1 cellular context compared by ENCODE assay signal in genomic region chr14:25042362-25043299, GRCh38.
A peak's percentile ranks its signal among the peaks of the same experiment; 100 is the strongest.
TF ChIP-seq lines count a peak whose summit lies in the region.

No MANE protein-coding gene starts in this region.

TF ChIP-seq in HepG2, 621 proteins besides CTCF, POLR2A, EP300 and RAD21 (continued from another document and continues in another):
- TF ChIP-seq TAF15 (IDR thresholded peaks at IDR 0.05; ENCODE audit: low read depth, low read length, poor library complexity, severe bottlenecking) (no peak), ZMYM4 (CRISPR knock-in tag; IDR thresholded peaks at IDR 0.05) (0 out of 2 replicates have a peak, but pooled peaks have one; percentile 39), ZNF747 (CRISPR knock-in tag; IDR thresholded peaks at IDR 0.05; ENCODE audit: borderline replicate concordance) (no peak), IRF9 (CRISPR knock-in tag; IDR thresholded peaks at IDR 0.05; ENCODE audit: borderline replicate concordance) (no peak), SMARCE1 (IDR thresholded peaks at IDR 0.05; ENCODE audit: borderline replicate concordance) (no peak), SNAPC2 (CRISPR knock-in tag; IDR thresholded peaks at IDR 0.05) (no peak), ZBTB44 (CRISPR knock-in tag; IDR thresholded peaks at IDR 0.05) (no peak), ZNF460 (CRISPR knock-in tag; IDR thresholded peaks at IDR 0.05; ENCODE audit: borderline replicate concordance) (no peak), SATB2 (CRISPR knock-in tag; IDR thresholded peaks at IDR 0.05) (no peak), ZNF276 (CRISPR knock-in tag; IDR thresholded peaks at IDR 0.05; ENCODE audit: low read depth) (no peak), BATF2 (CRISPR knock-in tag; IDR thresholded peaks at IDR 0.05) (no peak), ESRRA (CRISPR knock-in tag; IDR thresholded peaks at IDR 0.05; ENCODE audit: low read depth) (no peak), ARID4A (CRISPR knock-in tag; IDR thresholded peaks at IDR 0.05; ENCODE audit: borderline replicate concordance) (no peak), MTERF4 (CRISPR knock-in tag; IDR thresholded peaks at IDR 0.05) (no peak), BRCA1 (CRISPR knock-in tag; IDR thresholded peaks at IDR 0.05) (0 out of 2 replicates have a peak, but pooled peaks have one; percentile 41), IRX3 (CRISPR knock-in tag; IDR thresholded peaks at IDR 0.05; ENCODE audit: borderline replicate concordance, low read depth) (no peak), NFIC (IDR thresholded peaks at IDR 0.05; ENCODE audit: low read length) (no peak), ZBTB1 (CRISPR knock-in tag; IDR thresholded peaks at IDR 0.05; ENCODE audit: borderline replicate concordance) (no peak), ZMAT5 (CRISPR knock-in tag; IDR thresholded peaks at IDR 0.05; ENCODE audit: borderline replicate concordance, low read depth) (no peak), MYNN (CRISPR knock-in tag; IDR thresholded peaks at IDR 0.05; ENCODE audit: low read depth) (no peak), POLR2AphosphoS5 (IDR thresholded peaks at IDR 0.05; ENCODE audit: low read depth, low read length) (no peak), JUND (CRISPR knock-in tag; IDR thresholded peaks at IDR 0.05) (no peak), ZNF788 (CRISPR knock-in tag; IDR thresholded peaks at IDR 0.05; ENCODE audit: borderline replicate concordance) (no peak), SMAD9 (CRISPR knock-in tag; IDR thresholded peaks at IDR 0.05) (0 out of 2 replicates have a peak, but pooled peaks have one; percentile 83), PHF21A (CRISPR knock-in tag; IDR thresholded peaks at IDR 0.05) (no peak), ZNF589 (CRISPR knock-in tag; conservative IDR thresholded peaks at IDR 0.05) (no peak), MAF1 (CRISPR knock-in tag; IDR thresholded peaks at IDR 0.05; ENCODE audit: borderline replicate concordance) (no peak), ZNF572 (CRISPR knock-in tag; IDR thresholded peaks at IDR 0.05) (peak; percentile 83; the same call in 1 of the 2 replicates), THAP9 (CRISPR knock-in tag; IDR thresholded peaks at IDR 0.05; ENCODE audit: borderline replicate concordance) (no peak), ZNF597 (CRISPR knock-in tag; IDR thresholded peaks at IDR 0.05) (no peak), ISX (CRISPR knock-in tag; conservative IDR thresholded peaks at IDR 0.05) (no peak), ZNF83 (CRISPR knock-in tag; IDR thresholded peaks at IDR 0.05; ENCODE audit: borderline replicate concordance) (no peak), ARNT (IDR thresholded peaks at IDR 0.05) (no peak), HOXA3 (CRISPR knock-in tag; IDR thresholded peaks at IDR 0.05) (no peak), SALL1 (CRISPR knock-in tag; IDR thresholded peaks at IDR 0.05) (no peak), ETS1 (CRISPR knock-in tag; IDR thresholded peaks at IDR 0.05) (no peak), ZFP91 (CRISPR knock-in tag; IDR thresholded peaks at IDR 0.05; ENCODE audit: borderline replicate concordance) (no peak), ZNF101 (CRISPR knock-in tag; IDR thresholded peaks at IDR 0.05; ENCODE audit: borderline replicate concordance, low read depth) (no peak), HIC2 (CRISPR knock-in tag; IDR thresholded peaks at IDR 0.05; ENCODE audit: low read depth) (no peak)
